ENCODE assay signal across 1 cellular context in genomic region chr16:31206776-31207175, GRCh38.
TF ChIP-seq lines count a peak whose summit lies in the region.

No MANE protein-coding gene starts in this region.

TF ChIP-seq in HepG2, 621 proteins besides CTCF, POLR2A, EP300 and RAD21 (continued from another document and continues in another):
- TF ChIP-seq RARG (CRISPR knock-in tag; IDR thresholded peaks at IDR 0.05; ENCODE audit: low read depth) (no peak), ZNF562 (CRISPR knock-in tag; IDR thresholded peaks at IDR 0.05; ENCODE audit: borderline replicate concordance) (no peak), PHB2 (IDR thresholded peaks at IDR 0.05; ENCODE audit: partially characterized antibody) (no peak), ZNF816 (CRISPR knock-in tag; IDR thresholded peaks at IDR 0.05; ENCODE audit: borderline replicate concordance) (no peak), CEBPB (IDR thresholded peaks at IDR 0.05; ENCODE audit: borderline replicate concordance, low read depth, low read length) (no peak), CREBL2 (CRISPR knock-in tag; IDR thresholded peaks at IDR 0.05; ENCODE audit: borderline replicate concordance) (no peak), ZBTB25 (CRISPR knock-in tag; IDR thresholded peaks at IDR 0.05) (no peak), TARDBP (CRISPR knock-in tag; IDR thresholded peaks at IDR 0.05) (no peak), ZNF569 (CRISPR knock-in tag; IDR thresholded peaks at IDR 0.05; ENCODE audit: borderline replicate concordance) (no peak), ZNF446 (CRISPR knock-in tag; IDR thresholded peaks at IDR 0.05) (no peak), ARNT (IDR thresholded peaks at IDR 0.05) (no peak), RELA (CRISPR knock-in tag; IDR thresholded peaks at IDR 0.05) (no peak), HMGXB4 (CRISPR knock-in tag; IDR thresholded peaks at IDR 0.05; ENCODE audit: borderline replicate concordance in 1 of 2, low read depth in 1 of 2) (no peak), ZNF879 (CRISPR knock-in tag; IDR thresholded peaks at IDR 0.05) (no peak), ZBED4 (CRISPR knock-in tag; IDR thresholded peaks at IDR 0.05; ENCODE audit: borderline replicate concordance) (no peak), MTERF4 (CRISPR knock-in tag; IDR thresholded peaks at IDR 0.05) (no peak), ZNF772 (CRISPR knock-in tag; IDR thresholded peaks at IDR 0.05) (no peak), MTA1 (CRISPR knock-in tag; IDR thresholded peaks at IDR 0.05; ENCODE audit: borderline replicate concordance) (no peak), REST (IDR thresholded peaks at IDR 0.05; ENCODE audit: borderline replicate concordance in 1 of 2, low read depth in 1 of 2, low read length in 2 of 2) (no peak), ZNF253 (CRISPR knock-in tag; IDR thresholded peaks at IDR 0.05; ENCODE audit: borderline replicate concordance) (no peak), MAX (IDR thresholded peaks at IDR 0.05) (peak; percentile 49; the same call in 1 of the 2 replicates), ZNF484 (CRISPR knock-in tag; IDR thresholded peaks at IDR 0.05; ENCODE audit: borderline replicate concordance, low read depth) (no peak), ZBTB20 (CRISPR knock-in tag; IDR thresholded peaks at IDR 0.05; ENCODE audit: borderline replicate concordance, low read depth) (no peak), JARID2 (CRISPR knock-in tag; IDR thresholded peaks at IDR 0.05; ENCODE audit: insufficient replicate concordance) (no peak), RFXAP (CRISPR knock-in tag; IDR thresholded peaks at IDR 0.05; ENCODE audit: borderline replicate concordance) (no peak), E2F2 (CRISPR knock-in tag; IDR thresholded peaks at IDR 0.05; ENCODE audit: borderline replicate concordance) (no peak), PLSCR1 (CRISPR knock-in tag; IDR thresholded peaks at IDR 0.05; ENCODE audit: borderline replicate concordance) (no peak), THRA (CRISPR knock-in tag; IDR thresholded peaks at IDR 0.05; ENCODE audit: borderline replicate concordance) (peak; percentile 56), ZNF530 (CRISPR knock-in tag; IDR thresholded peaks at IDR 0.05; ENCODE audit: low read depth) (no peak), ZBTB43 (CRISPR knock-in tag; conservative IDR thresholded peaks at IDR 0.05) (no peak), EED (CRISPR knock-in tag; IDR thresholded peaks at IDR 0.05) (no peak), ZNF776 (CRISPR knock-in tag; IDR thresholded peaks at IDR 0.05) (no peak), ARID4A (CRISPR knock-in tag; IDR thresholded peaks at IDR 0.05; ENCODE audit: borderline replicate concordance) (peak; percentile 24; the same call in 1 of the 2 replicates), U2AF2 (IDR thresholded peaks at IDR 0.05; ENCODE audit: low read depth, low read length) (no peak), SALL2 (CRISPR knock-in tag; IDR thresholded peaks at IDR 0.05) (no peak), GFI1 (CRISPR knock-in tag; IDR thresholded peaks at IDR 0.05; ENCODE audit: borderline replicate concordance) (no peak), ZFY (CRISPR knock-in tag; IDR thresholded peaks at IDR 0.05) (no peak)
